8 cellular contexts compared by ENCODE assay signal in genomic region chr13:99501135-99501951, GRCh38. TPM values are rescaled to one million over a fixed set of nuclear protein-coding genes. Genes with fewer than 3 reads are reported as not detected.
A peak's percentile ranks its signal among the peaks of the same experiment; 100 is the strongest.
DNase-seq lines count a peak whose midpoint lies in the region; ATAC-seq lines count a peak whose summit lies in the region.

Gene TM9SF2 (plus strand): TSS chr13:99501472. CDS start chr13:99501607, 135 bp downstream.

- peaks cover 71 to 92% (median 91%) of the 10 kb centered on the region in 3 donors for H3K4me1 Mint-ChIP-seq in CD8-positive, alpha-beta memory T cell

- H3K4me3 ChIP-seq in CD8-positive, alpha-beta memory T cell (ENCODE audit: low read length), result peak within 1 kb of the TSS; percentile 75
- H3K4me3 ChIP-seq in effector memory CD4-positive, alpha-beta T cell (ENCODE audit: insufficient read depth, low read depth, low read length, poor library complexity, severe bottlenecking), result peak within 1 kb of the TSS; percentile 95

- peaks cover 0 to 3% (median 0%) of the 10 kb centered on the region in 5 donors for H3K9me3 Mint-ChIP-seq in CD8-positive, alpha-beta memory T cell

- no peaks in the 10 kb centered on the region for H3K36me3 ChIP-seq in CD8-positive, alpha-beta memory T cell (ENCODE audit: insufficient read depth, low read length)
- H3K36me3 ChIP-seq in effector memory CD4-positive, alpha-beta T cell (ENCODE audit: control insufficient read depth, insufficient read depth, low read length), result no peaks in the 10 kb centered on the region

- CTCF ChIA-PET in CD8-positive, alpha-beta memory T cell (lab: Charles Lee), result interaction anchor here (0.6 to 2.4 kb wide), 12 partner anchors 15 to 325 kb away, joined by 3 to 11 read pairs (median 4); partner anchors contain the start of gene CLYBL
- CTCF ChIA-PET in activated CD8-positive, alpha-beta memory T cell treated with anti-CD3 and anti-CD28 coated beads for 36 hours (lab: Charles Lee), result interaction anchor here (0.9 to 1.7 kb wide), 5 partner anchors 8 to 104 kb away, joined by 3 to 6 read pairs (median 4); no protein-coding TSS in a partner anchor

- H3K27me3 Mint-ChIP-seq in CD8-positive, alpha-beta memory T cell, result peaks cover 0 to 5% of the 10 kb centered on the region in 2 donors

- H3K36me3 Mint-ChIP-seq in CD8-positive, alpha-beta memory T cell, result peaks cover 0 to 19% (median 3%) of the 10 kb centered on the region in 3 donors

- H3K9me3 ChIP-seq in CD8-positive, alpha-beta memory T cell (ENCODE audit: low read length), result no peaks in the 10 kb centered on the region
- no peaks in the 10 kb centered on the region for H3K9me3 ChIP-seq in effector memory CD4-positive, alpha-beta T cell (ENCODE audit: control insufficient read depth, low read length)

- H3K27ac ChIP-seq in CD8-positive, alpha-beta memory T cell (ENCODE audit: low read depth, low read length), result peak within 1 kb of the TSS; percentile 94
- H3K27ac ChIP-seq in effector memory CD4-positive, alpha-beta T cell (ENCODE audit: insufficient read depth, low read length, poor library complexity, severe bottlenecking), result peak within 1 kb of the TSS; percentile 92

- H3K27me3 ChIP-seq in CD8-positive, alpha-beta memory T cell (ENCODE audit: insufficient read depth, low read length, poor library complexity, severe bottlenecking), result no peaks in the 10 kb centered on the region
- no peaks in the 10 kb centered on the region for H3K27me3 ChIP-seq in effector memory CD4-positive, alpha-beta T cell (replicated peaks; ENCODE audit: control insufficient read depth, insufficient read depth, low read length, poor library complexity, severe bottlenecking)

- H3K4me3 Mint-ChIP-seq in CD8-positive, alpha-beta memory T cell, result peak within 1 kb of the TSS; percentile 89 to 100 (median 98)

- H3K4me1 ChIP-seq in CD8-positive, alpha-beta memory T cell (ENCODE audit: insufficient read depth, low read length), result peaks cover 78% of the 10 kb centered on the region
- peaks cover 20% of the 10 kb centered on the region for H3K4me1 ChIP-seq in effector memory CD4-positive, alpha-beta T cell (ENCODE audit: control insufficient read depth, insufficient read depth, low read length, poor library complexity, severe bottlenecking)

- peak within 1 kb of the TSS; percentile 90 to 99 (median 98) for H3K27ac Mint-ChIP-seq in CD8-positive, alpha-beta memory T cell

- ATAC-seq in GM19468 (IDR thresholded peaks at IDR 0.05; ENCODE audit: extremely low read depth, unreplicated experiment), result peak; percentile 11

- DNase-seq in CD8-positive, alpha-beta memory T cell, result peak; percentile 97 to 98 (median 97)
- DNase-seq in HT-29 (ENCODE audit: low spot score) (peak; percentile 99), NOMO-1 (lab: John Stamatoyannopoulos, UW; ENCODE audit: unreplicated experiment in 2 of 2) (peak; percentile 92 to 93), medulla oblongata (ENCODE audit: extremely low spot score) (peak; percentile 96)
- peak; percentile 95 to 96 (median 95) for DNase-seq in effector memory CD4-positive, alpha-beta T cell
- peak; percentile 93 for DNase-seq in stimulated activated CD8-positive, alpha-beta memory T cell treated with anti-CD3 and anti-CD28 coated beads, Interleukin-12 subunit alpha, Interleukin-12 subunit beta, amount 100 ng/mL, for 1 hour (ENCODE audit: low read depth)

- POLR2A ChIA-PET in CD8-positive, alpha-beta memory T cell (lab: Charles Lee), result interaction anchor here (0.6 to 1.6 kb wide), 4 partner anchors 35 to 121 kb away, joined by 3 to 4 read pairs (median 3); no protein-coding TSS in a partner anchor
- POLR2A ChIA-PET in activated CD8-positive, alpha-beta memory T cell treated with anti-CD3 and anti-CD28 coated beads for 36 hours (lab: Charles Lee), result interaction anchor here (0.6 kb wide), 2 partner anchors 67 to 307 kb away, joined by 3 to 14 read pairs; no protein-coding TSS in a partner anchor

RNA-seq across cellular contexts. Expression of gene TM9SF2, which starts in this region (rescaled TPM):
- 10 to 100 TPM; 88.0 to 96.0 TPM for total RNA-seq in CD8-positive, alpha-beta memory T cell
- polyA plus RNA-seq in CD8-positive, alpha-beta memory T cell, result 81.3 TPM
- total RNA-seq in HT-29 (2014; rRNA removed; shearing (Covaris generic)), result 75.7 and 81.9 TPM in 2 replicates
- 10 to 100 TPM; 90.4 to 94.8 TPM for total RNA-seq in activated CD8-positive, alpha-beta memory T cell treated with anti-CD3 and anti-CD28 coated beads for 36 hours

Comparison
In these comparisons a context has a peak if more than half of its experiments do, and no peak if none do; other contexts are left out.
1. Peak in every context shown above with its lines: DNase-seq, ATAC-seq, H3K4me3 ChIP-seq and H3K27ac ChIP-seq.